ENCODE assay signal across 8 cellular contexts in the genomic region with DNA sequence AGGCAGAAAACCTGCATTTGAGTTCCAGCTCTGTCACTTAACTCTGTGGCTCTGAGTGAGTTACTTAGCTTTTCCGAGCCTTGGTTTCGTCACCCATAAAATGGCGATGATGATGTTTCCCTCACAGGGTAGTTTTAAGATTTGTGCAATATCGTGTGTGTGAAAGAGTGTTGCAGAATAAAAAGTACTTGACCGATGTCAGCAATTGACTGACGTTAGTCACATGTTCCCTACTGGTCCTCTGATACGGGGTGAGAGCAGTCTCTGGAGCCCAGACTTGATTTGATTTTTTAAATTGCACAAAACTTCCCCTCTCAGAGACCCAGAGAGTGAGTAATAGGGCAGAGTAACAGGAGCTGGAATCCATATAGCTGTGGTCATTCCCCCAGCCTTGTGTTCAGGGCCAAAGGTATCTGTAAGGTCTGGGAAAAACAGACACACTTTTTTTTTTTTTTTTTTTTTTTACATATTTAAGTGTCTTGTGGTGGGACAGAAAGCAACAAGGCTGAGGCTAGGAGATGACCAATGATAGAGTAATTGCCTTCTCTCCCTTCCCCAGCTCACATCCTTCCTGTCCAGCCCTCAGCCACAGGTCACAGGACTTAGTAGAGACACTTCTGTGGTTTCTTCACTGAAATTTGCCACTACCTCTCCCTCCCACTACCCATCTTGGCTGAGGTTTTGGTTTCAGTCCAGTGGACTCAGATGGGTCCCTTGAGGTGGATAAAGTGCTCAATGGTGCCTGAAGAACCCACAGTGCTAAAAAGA. TPM values are rescaled to one million over a fixed set of nuclear protein-coding genes. Genes with fewer than 3 reads are reported as not detected.
DNase-seq lines count a peak whose midpoint lies in the region; ATAC-seq and TF ChIP-seq lines count a peak whose summit lies in the region.

No MANE protein-coding gene starts in this region.

- H3K27me3 Mint-ChIP-seq in MCF 10A (ENCODE audit: insufficient read depth, unreplicated experiment) = no peaks in the 10 kb centered on the region

- no peak overlapping the region for H3K4me3 Mint-ChIP-seq in MCF 10A (ENCODE audit: unreplicated experiment)

- in situ Hi-C loops in mammary epithelial cell (cut with MboI; ENCODE audit: low sequenced_read_pairs in 2 of 2) = no loop called here

- no peak overlapping the region for H3K4me3 ChIP-seq in mammary epithelial cell (replicated peaks in 1 of 3; ENCODE audit: insufficient read depth in 1 of 3, low read depth in 2 of 3, low read length in 3 of 3)
- H3K4me3 ChIP-seq in cardiac muscle cell = no peak overlapping the region
- H3K4me3 ChIP-seq in smooth muscle cell = no peak overlapping the region

- H3K9me3 ChIP-seq in mammary epithelial cell (replicated peaks; ENCODE audit: insufficient read depth, low read length) (no peaks in the 10 kb centered on the region), cardiac muscle cell (ENCODE audit: low read depth) (no peaks in the 10 kb centered on the region), smooth muscle cell (replicated peaks; ENCODE audit: low read depth) (no peaks in the 10 kb centered on the region)

- no peaks in the 10 kb centered on the region for H3K27me3 ChIP-seq in mammary epithelial cell (ENCODE audit: insufficient read depth, low read length)
- no peaks in the 10 kb centered on the region for H3K27me3 ChIP-seq in cardiac muscle cell
- no peaks in the 10 kb centered on the region for H3K27me3 ChIP-seq in smooth muscle cell (ENCODE audit: low read depth)
- no peaks in the 10 kb centered on the region for H3K27me3 ChIP-seq in foreskin keratinocyte

- no peak overlapping the region for H3K27ac Mint-ChIP-seq in MCF 10A (ENCODE audit: low read depth, unreplicated experiment)

- POLR2A ChIA-PET in MCF 10A (lab: Yijun Ruan, JAX) = interaction anchor here (0.9 to 3.6 kb wide), 5 partner anchors 9 to 98 kb away, joined by 3 to 20 read pairs (median 4); a partner anchor contains a TSS

- no peaks in the 10 kb centered on the region for H3K9me3 Mint-ChIP-seq in MCF 10A (ENCODE audit: unreplicated experiment)

- H3K4me2 ChIP-seq in mammary epithelial cell (ENCODE audit: insufficient read depth, low read depth, low read length) (no peak overlapping the region), smooth muscle cell (peak overlapping the region; percentile 79)

- no peak for TF ChIP-seq CTCF in MCF 10A (IDR thresholded peaks at IDR 0.05; ENCODE audit: unreplicated experiment)
- no peak for TF ChIP-seq CTCF in mammary epithelial cell (conservative IDR thresholded peaks at IDR 0.05 in 1 of 2, IDR thresholded peaks at IDR 0.05 in 1 of 2; ENCODE audit: extremely low read depth in 1 of 2, insufficient read depth in 1 of 2, low read depth in 1 of 2, low read length in 2 of 2)
- TF ChIP-seq CTCF in cardiac muscle cell (IDR thresholded peaks at IDR 0.05; ENCODE audit: low read depth, low read length) = no peak
- TF ChIP-seq CTCF in smooth muscle cell (IDR thresholded peaks at IDR 0.05; ENCODE audit: borderline replicate concordance, insufficient read depth, poor library complexity, severe bottlenecking) = no peak
- TF ChIP-seq CTCF in foreskin keratinocyte (conservative IDR thresholded peaks at IDR 0.05) = no peak

- H2AFZ ChIP-seq in mammary epithelial cell (ENCODE audit: low read depth, low read length) (no peak overlapping the region), smooth muscle cell (ENCODE audit: low read depth) (peak overlapping the region; percentile 67)

- no peak overlapping the region for H3K9ac ChIP-seq in mammary epithelial cell (ENCODE audit: insufficient read depth, low read length)
- H3K9ac ChIP-seq in smooth muscle cell (ENCODE audit: low read depth) = peak overlapping the region; percentile 65

- ATAC-seq in HG03060 (IDR thresholded peaks at IDR 0.05; ENCODE audit: low read depth, unreplicated experiment) (peak; percentile 75), SK-N-SH treated with all-trans-retinoic acid at 6 μM for 48 hours (peak; percentile 71), foreskin keratinocyte (no peak)

- H3K36me3 Mint-ChIP-seq in MCF 10A (ENCODE audit: insufficient read depth, unreplicated experiment) = peaks cover 40% of the 10 kb centered on the region

- intact Hi-C loops in MCF 10A (cut with micrococcal nuclease) = no loop called here
- intact Hi-C loops in mammary epithelial cell (cut with micrococcal nuclease) = no loop called here

- H3K4me1 ChIP-seq in mammary epithelial cell (ENCODE audit: insufficient read depth, low read length) = no peaks in the 10 kb centered on the region
- H3K4me1 ChIP-seq in cardiac muscle cell (ENCODE audit: low read depth) = peaks cover 6% of the 10 kb centered on the region
- peaks cover 13% of the 10 kb centered on the region for H3K4me1 ChIP-seq in smooth muscle cell (ENCODE audit: low read depth)
- no peaks in the 10 kb centered on the region for H3K4me1 ChIP-seq in foreskin keratinocyte

- H3F3A ChIP-seq in smooth muscle cell (ENCODE audit: low read depth) = peaks cover 15% of the 10 kb centered on the region

- H4K20me1 ChIP-seq in mammary epithelial cell (ENCODE audit: insufficient read depth, low read length) (no peaks in the 10 kb centered on the region), smooth muscle cell (ENCODE audit: low read depth) (no peaks in the 10 kb centered on the region)

- peaks cover 6% of the 10 kb centered on the region for H3K4me1 Mint-ChIP-seq in MCF 10A (ENCODE audit: insufficient read depth, unreplicated experiment)

- H3K36me3 ChIP-seq in mammary epithelial cell (ENCODE audit: insufficient read depth, low read length) (peaks cover 10% of the 10 kb centered on the region), cardiac muscle cell (peaks cover 14% of the 10 kb centered on the region), smooth muscle cell (ENCODE audit: low read depth) (peaks cover 19% of the 10 kb centered on the region)

- H3K79me2 ChIP-seq in mammary epithelial cell (ENCODE audit: insufficient read depth, low read length) = no peaks in the 10 kb centered on the region
- H3K79me2 ChIP-seq in smooth muscle cell (ENCODE audit: low read depth) = no peaks in the 10 kb centered on the region

- DNase-seq in MCF 10A (ENCODE audit: unreplicated experiment) = peak; percentile 79
- no peak for DNase-seq in mammary epithelial cell
- DNase-seq in cardiac muscle cell (ENCODE audit: low read depth in 1 of 2, low spot score in 1 of 2) = peak in 1 of 2 donors; percentile 79
- no peak for DNase-seq in smooth muscle cell (lab: John Stamatoyannopoulos, UW; ENCODE audit: unreplicated experiment)
- no peak for DNase-seq in foreskin keratinocyte
- no peak for DNase-seq in NCI-H146 (lab: John Stamatoyannopoulos, UW)

- H3K27ac ChIP-seq in mammary epithelial cell (ENCODE audit: insufficient read depth, low read depth, low read length) (no peak overlapping the region), cardiac muscle cell (peak overlapping the region; percentile 24), smooth muscle cell (ENCODE audit: low read depth) (peak overlapping the region; percentile 92), foreskin keratinocyte (no peak overlapping the region)

- CTCF ChIA-PET in MCF 10A (lab: Yijun Ruan, JAX) (interaction anchor here (0.8 to 18.5 kb wide), 7 partner anchors 9 to 168 kb away, joined by 3 to 444 read pairs (median 55); a partner anchor contains a TSS), mammary epithelial cell (lab: Charles Lee; ENCODE audit: low non-redundant PET) (interaction anchor here (0.6 kb wide), 1 partner anchor 74 kb away, joined by 15 read pairs; no protein-coding TSS in a partner anchor)

- 86% methylated on average over 7 of the region's 7 CpGs for WGBS in mammary epithelial cell (ENCODE audit: low coverage, missing lambda C conversion rate)
- WGBS in smooth muscle cell (ENCODE audit: low lambda C conversion rate) = 35% methylated on average over 7 of the region's 7 CpGs

- dilution Hi-C loops in mammary epithelial cell (cut with HindIII; ENCODE audit: low sequenced_read_pairs) = loop anchor here (25.0 kb wide), 1 partner anchor 170 kb away; no protein-coding TSS in a partner anchor

- BruUV-seq in MCF 10A (replicated peaks; lab: Mats Ljungman, UMichigan) = no TSS peak
- no TSS peak for BruUV-seq in mammary epithelial cell (replicated peaks; lab: Mats Ljungman, UMichigan)

RNA-seq across cellular contexts. Expression of a gene that starts 2.0 kb away (rescaled TPM):
- total RNA-seq in MCF 10A (2022) (1.0 and 2.1 TPM in 2 replicates), mammary epithelial cell (1 to 10 TPM in 1 of 2 donors, under 1 TPM in 1; 0.50 to 1.0 TPM), cardiac muscle cell (not detected in 2 replicates), smooth muscle cell (not detected in 2 replicates), foreskin keratinocyte (0.27 and 0.35 TPM in 2 replicates)
- polyA plus RNA-seq in mammary epithelial cell (0.17 TPM), cardiac muscle cell (0.50 TPM in 1 of 2 replicates, not detected in the other), smooth muscle cell (0.78 and 0.98 TPM in 2 replicates), foreskin keratinocyte (0.27 and 0.43 TPM in 2 replicates)
- not detected for polyA minus RNA-seq in mammary epithelial cell

RNA-seq across cellular contexts. Expression of a gene that starts 6.3 kb away (rescaled TPM):
- total RNA-seq in MCF 10A (2022) (not detected in 2 replicates), mammary epithelial cell (not detected), cardiac muscle cell (1.0 TPM in 1 of 2 replicates, not detected in the other), smooth muscle cell (not detected in 2 replicates), foreskin keratinocyte (not detected in 2 replicates)
- polyA plus RNA-seq in mammary epithelial cell (not detected), cardiac muscle cell (3.1 TPM in 1 of 2 replicates, not detected in the other), smooth muscle cell (1.6 and 3.6 TPM in 2 replicates), foreskin keratinocyte (not detected in 2 replicates)
- not detected for polyA minus RNA-seq in mammary epithelial cell

RNA-seq across cellular contexts. Expression of a gene that starts 8.7 kb away (rescaled TPM):
- total RNA-seq in MCF 10A (2022) (10.0 and 12.3 TPM in 2 replicates), mammary epithelial cell (10 to 100 TPM; 13.8 to 16.3 TPM), cardiac muscle cell (12.5 and 21.6 TPM in 2 replicates), smooth muscle cell (3.3 and 8.6 TPM in 2 replicates), foreskin keratinocyte (20.3 and 20.8 TPM in 2 replicates)
- polyA plus RNA-seq in mammary epithelial cell (18.0 TPM), cardiac muscle cell (12.6 and 13.6 TPM in 2 replicates), smooth muscle cell (8.3 and 9.0 TPM in 2 replicates), foreskin keratinocyte (15.3 and 16.5 TPM in 2 replicates)
- polyA minus RNA-seq in mammary epithelial cell = 62.7 TPM

RNA-seq across cellular contexts. Expression of a gene that starts 15.0 kb away (rescaled TPM):
- total RNA-seq in MCF 10A (2022) = 139 and 149 TPM in 2 replicates
- total RNA-seq in mammary epithelial cell = 10 to 100 TPM; 69.3 to 82.6 TPM
- polyA plus RNA-seq in mammary epithelial cell = 112 TPM
- polyA minus RNA-seq in mammary epithelial cell = 117 TPM
- 183 and 204 TPM in 2 replicates for total RNA-seq in cardiac muscle cell
- 346 and 367 TPM in 2 replicates for polyA plus RNA-seq in cardiac muscle cell
- total RNA-seq in smooth muscle cell = 54.3 and 58.1 TPM in 2 replicates
- 136 and 139 TPM in 2 replicates for polyA plus RNA-seq in smooth muscle cell
- total RNA-seq in foreskin keratinocyte = 90.5 and 96.5 TPM in 2 replicates
- polyA plus RNA-seq in foreskin keratinocyte = 91.8 and 96.5 TPM in 2 replicates

RNA-seq across cellular contexts. Expression of a gene that starts 18.3 kb away (rescaled TPM):
- total RNA-seq in MCF 10A (2022) (not detected in 2 replicates), mammary epithelial cell (under 1 TPM; 0.16 to 0.17 TPM), cardiac muscle cell (0.88 and 4.0 TPM in 2 replicates), smooth muscle cell (11.5 and 17.1 TPM in 2 replicates), foreskin keratinocyte (1.3 and 2.6 TPM in 2 replicates)
- polyA plus RNA-seq in mammary epithelial cell (0.07 TPM), cardiac muscle cell (1.9 and 3.5 TPM in 2 replicates), smooth muscle cell (17.7 and 28.3 TPM in 2 replicates), foreskin keratinocyte (0.27 and 0.34 TPM in 2 replicates)
- 0.16 TPM for polyA minus RNA-seq in mammary epithelial cell

Comparison
In these comparisons a context has a peak if more than half of its experiments do, and no peak if none do; other contexts are left out.
1. H3K27ac ChIP-seq: peak in cardiac muscle cell (single experiment) and smooth muscle cell (single experiment); none in mammary epithelial cell (single experiment) and foreskin keratinocyte (single experiment).